In genomic region chr9:137785704-137786161, GRCh38 we compare ENCODE assay signal across 10 cellular contexts.
A peak's percentile ranks its signal among the peaks of the same experiment; 100 is the strongest.
DNase-seq lines count a peak whose midpoint lies in the region; ATAC-seq and TF ChIP-seq lines count a peak whose summit lies in the region.
"Had no signal": no experiment of that assay in that cellular context is flagged by ENCODE, and none has a peak within 500 bp of the region (broad histone marks: within the 10 kb centered on the region; RNA-seq: fewer than 3 reads in every experiment).

No MANE protein-coding gene starts in this region.

- no peak overlapping the region for H3K18ac ChIP-seq in mesendoderm (ENCODE audit: low read length)

- no peak overlapping the region for H2BK15ac ChIP-seq in mesendoderm (replicated peaks; ENCODE audit: low read depth)

- H4K5ac ChIP-seq in mesendoderm (ENCODE audit: low read length), result no peak overlapping the region

- no peak overlapping the region for H4K8ac ChIP-seq in mesendoderm (ENCODE audit: low read depth, low read length)

- TF ChIP-seq POLR2A in breast epithelium (IDR thresholded peaks at IDR 0.05), result no peak

- H3K27ac Mint-ChIP-seq in brain, result peak overlapping the region in 4 of 5 experiments; percentile 18 to 90 (median 86)

- peak; percentile 29 for DNase-seq in DMS153 treated with DMSO at 0.1 percent for 48 hours (lab: John Stamatoyannopoulos, UW; ENCODE audit: unreplicated experiment)
- DNase-seq in NCI-H1092 treated with DMSO at 0.1 percent for 48 hours (lab: John Stamatoyannopoulos, UW), result peak; percentile 22
- DNase-seq in mesendoderm, result peak; percentile 13
- no peak for DNase-seq in NCI-H128 (lab: John Stamatoyannopoulos, UW; ENCODE audit: unreplicated experiment)
- DNase-seq in ascending aorta (ENCODE audit: low spot score in 2 of 2), result no peak
- DNase-seq in breast epithelium (ENCODE audit: low spot score in 2 of 2), result no peak
- DNase-seq: NCI-H526 treated with DMSO at 0.1 percent for 48 hours had no signal

- H3K79me1 ChIP-seq in mesendoderm (ENCODE audit: low read length), result peaks cover 1% of the 10 kb centered on the region

- H3K4me2 ChIP-seq in mesendoderm (ENCODE audit: low read length), result no peak overlapping the region

- no peaks in the 10 kb centered on the region for H3K36me3 ChIP-seq in mesendoderm (ENCODE audit: control insufficient read depth, insufficient read depth, low read length)
- H3K36me3 ChIP-seq in ascending aorta, result peaks cover 49 to 65% of the 10 kb centered on the region in 2 donors
- no peaks in the 10 kb centered on the region for H3K36me3 ChIP-seq in breast epithelium

- no peak overlapping the region for H3K56ac ChIP-seq in mesendoderm (ENCODE audit: low read length)

- no peak overlapping the region for H3K23ac ChIP-seq in mesendoderm (ENCODE audit: low read length)

- no peaks in the 10 kb centered on the region for H3K4me1 ChIP-seq in mesendoderm (ENCODE audit: control insufficient read depth, low read depth, low read length)
- no peaks in the 10 kb centered on the region for H3K4me1 ChIP-seq in ascending aorta
- H3K4me1 ChIP-seq in breast epithelium, result no peaks in the 10 kb centered on the region

- no peak overlapping the region for H3K4me3 Mint-ChIP-seq in brain

- H3K27ac ChIP-seq in mesendoderm (ENCODE audit: low read depth, low read length), result no peak overlapping the region
- H3K27ac ChIP-seq in ascending aorta, result no peak overlapping the region
- H3K27ac ChIP-seq in breast epithelium, result no peak overlapping the region
- H3K27ac ChIP-seq: SK-N-MC had no signal

- no peak for ATAC-seq in HG03108 (IDR thresholded peaks at IDR 0.05; ENCODE audit: unreplicated experiment)

- H2AK5ac ChIP-seq in mesendoderm (ENCODE audit: low read length), result no peak overlapping the region

- TF ChIP-seq CTCF in brain (conservative IDR thresholded peaks at IDR 0.05) (no peak), ascending aorta (IDR thresholded peaks at IDR 0.05) (no peak), breast epithelium (IDR thresholded peaks at IDR 0.05) (no peak)

- peaks cover 39% of the 10 kb centered on the region for H3K36me3 Mint-ChIP-seq in brain

- H3K4me3 ChIP-seq in mesendoderm (ENCODE audit: low read length), result no peak overlapping the region
- H3K4me3 ChIP-seq in ascending aorta, result no peak overlapping the region
- no peak overlapping the region for H3K4me3 ChIP-seq in breast epithelium
- H3K4me3 ChIP-seq: SK-N-MC had no signal

- no peaks in the 10 kb centered on the region for H3K79me2 ChIP-seq in mesendoderm (ENCODE audit: control insufficient read depth, insufficient read depth, low read length)

- H2BK5ac ChIP-seq in mesendoderm (ENCODE audit: low read length), result no peak overlapping the region

- peaks cover 12% of the 10 kb centered on the region for H3K4me1 Mint-ChIP-seq in brain

- H3K9me3 Mint-ChIP-seq in brain, result peaks cover 0 to 2% (median 0%) of the 10 kb centered on the region in 5 experiments

- H3K4ac ChIP-seq in mesendoderm (ENCODE audit: low read depth, low read length), result no peak overlapping the region

- peaks cover 3% of the 10 kb centered on the region for H3K27me3 Mint-ChIP-seq in brain

- no peaks in the 10 kb centered on the region for H3K9me3 ChIP-seq in ascending aorta
- H3K9me3 ChIP-seq in breast epithelium, result no peaks in the 10 kb centered on the region

- no peak overlapping the region for H3K9ac ChIP-seq in mesendoderm (ENCODE audit: low read length)

- intact Hi-C loops in ascending aorta (cut with DNase I), result no loop called here
- intact Hi-C loops in breast epithelium (cut with DNase I; ENCODE audit: low total_unique reads), result no loop called here

- H3K27me3 ChIP-seq in mesendoderm (ENCODE audit: insufficient read depth, low read length, poor library complexity) (no peaks in the 10 kb centered on the region), ascending aorta (no peaks in the 10 kb centered on the region), breast epithelium (no peaks in the 10 kb centered on the region)

- no peak overlapping the region for H2BK120ac ChIP-seq in mesendoderm (ENCODE audit: low read depth, low read length)

- WGBS in mesendoderm (ENCODE audit: extremely low coverage, insufficient coverage, low lambda C conversion rate), result no CpG with 5 or more reads among the region's 16 CpGs

Comparison
In these comparisons a context has a peak if more than half of its experiments do, and no peak if none do; other contexts are left out.
1. DNase-seq: peak in DMS153 treated with DMSO at 0.1 percent for 48 hours (single experiment), NCI-H1092 treated with DMSO at 0.1 percent for 48 hours (single experiment) and mesendoderm (single experiment); none in NCI-H128 (single experiment), ascending aorta (0 of 2) and breast epithelium (0 of 2).